Comparison of ENCODE assay signal across 23 cellular contexts in the genomic region with DNA sequence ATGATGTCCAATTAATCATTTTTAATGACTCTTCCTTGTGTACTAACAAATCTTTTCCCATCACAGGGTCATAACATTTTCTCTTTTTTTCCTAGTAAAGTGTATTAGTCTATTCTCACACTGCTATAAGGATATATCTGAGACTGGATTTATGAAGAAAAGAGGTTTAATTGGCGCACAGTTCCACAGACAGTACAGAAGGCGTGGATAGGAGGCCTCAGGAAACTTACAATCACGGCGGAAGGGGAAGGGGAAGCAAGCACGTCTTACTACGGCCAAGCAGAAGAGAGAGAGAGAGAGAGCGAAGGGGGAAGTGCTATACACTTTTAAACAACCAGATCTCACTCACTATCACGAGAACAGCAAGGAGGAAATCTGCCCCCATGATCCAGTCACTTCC.
"Had no signal": no experiment of that assay in that cellular context is flagged by ENCODE, and none has a peak within 500 bp of the region (broad histone marks: within the 10 kb centered on the region; RNA-seq: fewer than 3 reads in every experiment).

No MANE protein-coding gene starts in this region.

- DNase-seq: activated CD4-positive, alpha-beta memory T cell treated with anti-CD3 and anti-CD28 coated beads for 36 hours; activated CD4-positive, alpha-beta T cell treated with anti-CD3 and anti-CD28 coated beads, Interleukin-2, amount 10 ng/mL, durations not matched to agents 7 days and 5 days; activated CD4-positive, CD25-positive, alpha-beta regulatory T cell; activated gamma-delta T cell treated with Interleukin-2 at 50 U/mL for 16 hours; activated naive CD4-positive, alpha-beta T cell treated with anti-CD3 and anti-CD28 coated beads, Interleukin-2, amount 10 ng/mL, durations not matched to agents 7 days and 5 days; activated naive CD8-positive, alpha-beta T cell treated with anti-CD3 and anti-CD28 coated beads for 36 hours; activated T-cell treated with anti-CD3 and anti-CD28 coated beads for 4 hours; activated T-cell treated with anti-CD3 and anti-CD28 coated beads, Interleukin-2, amount 50 U/mL, for 48 hours; brain microvascular endothelial cell; Karpas-422; MM.1S; NCI-H1092 treated with DMSO at 0.1 percent for 48 hours; NCI-H1436; NCI-H1694 treated with DMSO at 0.1 percent for 48 hours; NCI-H2029 treated with DMSO at 0.1 percent for 48 hours; NCI-H226; NCI-H526; NCI-H82; PC-3; SIG-M5; T-helper 17 cell; T-helper 9 cell had no signal

- ATAC-seq: activated T-helper 17 cell treated with anti-CD3 and anti-CD28 coated beads, Interleukin-2, amount 50 U/mL, for 72 hours; PC-3; T-helper 17 cell had no signal

- H3K27ac Mint-ChIP-seq: activated CD4-positive, alpha-beta memory T cell treated with anti-CD3 and anti-CD28 coated beads for 36 hours; activated CD4-positive, alpha-beta T cell treated with anti-CD3 and anti-CD28 coated beads, Interleukin-2, amount 10 ng/mL, durations not matched to agents 7 days and 5 days; activated naive CD4-positive, alpha-beta T cell treated with anti-CD3 and anti-CD28 coated beads, Interleukin-2, amount 10 ng/mL, durations not matched to agents 7 days and 5 days; activated naive CD8-positive, alpha-beta T cell treated with anti-CD3 and anti-CD28 coated beads for 36 hours; activated T-helper 17 cell treated with anti-CD3 and anti-CD28 coated beads, Interleukin-2, amount 50 U/mL, for 72 hours; T-helper 17 cell had no signal

- H3K9me3 Mint-ChIP-seq: activated CD4-positive, alpha-beta memory T cell treated with anti-CD3 and anti-CD28 coated beads for 36 hours; activated CD4-positive, alpha-beta T cell treated with anti-CD3 and anti-CD28 coated beads, Interleukin-2, amount 10 ng/mL, durations not matched to agents 7 days and 5 days; activated naive CD4-positive, alpha-beta T cell treated with anti-CD3 and anti-CD28 coated beads, Interleukin-2, amount 10 ng/mL, durations not matched to agents 7 days and 5 days; activated naive CD8-positive, alpha-beta T cell treated with anti-CD3 and anti-CD28 coated beads for 36 hours; activated T-helper 17 cell treated with anti-CD3 and anti-CD28 coated beads, Interleukin-2, amount 50 U/mL, for 72 hours had no signal

- H3K36me3 Mint-ChIP-seq: activated CD4-positive, alpha-beta memory T cell treated with anti-CD3 and anti-CD28 coated beads for 36 hours; activated naive CD4-positive, alpha-beta T cell treated with anti-CD3 and anti-CD28 coated beads, Interleukin-2, amount 10 ng/mL, durations not matched to agents 7 days and 5 days; activated naive CD8-positive, alpha-beta T cell treated with anti-CD3 and anti-CD28 coated beads for 36 hours had no signal

- H3K4me1 Mint-ChIP-seq: activated CD4-positive, alpha-beta T cell treated with anti-CD3 and anti-CD28 coated beads, Interleukin-2, amount 10 ng/mL, durations not matched to agents 7 days and 5 days; activated naive CD4-positive, alpha-beta T cell treated with anti-CD3 and anti-CD28 coated beads, Interleukin-2, amount 10 ng/mL, durations not matched to agents 7 days and 5 days; activated naive CD8-positive, alpha-beta T cell treated with anti-CD3 and anti-CD28 coated beads for 36 hours; activated T-helper 17 cell treated with anti-CD3 and anti-CD28 coated beads, Interleukin-2, amount 50 U/mL, for 72 hours had no signal

- H3K27me3 Mint-ChIP-seq: activated CD4-positive, alpha-beta T cell treated with anti-CD3 and anti-CD28 coated beads, Interleukin-2, amount 10 ng/mL, durations not matched to agents 7 days and 5 days; activated naive CD4-positive, alpha-beta T cell treated with anti-CD3 and anti-CD28 coated beads, Interleukin-2, amount 10 ng/mL, durations not matched to agents 7 days and 5 days had no signal

- H3K4me3 Mint-ChIP-seq: activated CD4-positive, alpha-beta memory T cell treated with anti-CD3 and anti-CD28 coated beads for 36 hours; activated CD4-positive, alpha-beta T cell treated with anti-CD3 and anti-CD28 coated beads, Interleukin-2, amount 10 ng/mL, durations not matched to agents 7 days and 5 days; activated naive CD4-positive, alpha-beta T cell treated with anti-CD3 and anti-CD28 coated beads, Interleukin-2, amount 10 ng/mL, durations not matched to agents 7 days and 5 days; activated naive CD8-positive, alpha-beta T cell treated with anti-CD3 and anti-CD28 coated beads for 36 hours; activated T-helper 17 cell treated with anti-CD3 and anti-CD28 coated beads, Interleukin-2, amount 50 U/mL, for 72 hours; T-helper 17 cell had no signal
